In genomic region chr12:98939926-98940325, GRCh38 we compare ENCODE assay signal across 19 cellular contexts.
DNase-seq lines count a peak whose midpoint lies in the region; ATAC-seq and TF ChIP-seq lines count a peak whose summit lies in the region.
"Had no signal": no experiment of that assay in that cellular context is flagged by ENCODE, and none has a peak within 500 bp of the region (broad histone marks: within the 10 kb centered on the region; RNA-seq: fewer than 3 reads in every experiment).

No MANE protein-coding gene starts in this region.

- H2BK15ac ChIP-seq in mesendoderm (replicated peaks; ENCODE audit: low read depth) = no peak overlapping the region

- TF ChIP-seq CTCF in VCaP (conservative IDR thresholded peaks at IDR 0.05) = no peak
- TF ChIP-seq CTCF in upper lobe of right lung (IDR thresholded peaks at IDR 0.05) = no peak

- peak; percentile 58 for DNase-seq in DMS53 (lab: John Stamatoyannopoulos, UW)
- no peak for DNase-seq in DMS53 treated with DMSO at 0.1 percent for 48 hours (lab: John Stamatoyannopoulos, UW; ENCODE audit: unreplicated experiment)
- no peak for DNase-seq in mesendoderm
- DNase-seq in upper lobe of right lung = no peak
- DNase-seq in amygdala (lab: John Stamatoyannopoulos, UW) = no peak
- DNase-seq in NCI-H1436 (lab: John Stamatoyannopoulos, UW) = no peak
- no peak for DNase-seq in activated effector memory CD4-positive, alpha-beta T cell treated with Interleukin-2 at 50 U/mL for 16 hours
- DNase-seq: AML-193; BE2C; CD4-positive, alpha-beta T cell; CD8-positive, alpha-beta memory T cell; DMS 273 treated with DMSO at 0.1 percent for 48 hours; DND-41; GOT3; HFFc6 had no signal

- H3K4me3 ChIP-seq in mesendoderm (ENCODE audit: low read length) (no peak overlapping the region), upper lobe of right lung (no peak overlapping the region)
- H3K4me3 ChIP-seq: BLaER1 treated with 17β-estradiol and CSF1 and Interleukin-3, amounts not matched to agents 10 nM and 100 nM; HAP-1 had no signal

- H3K4me1 ChIP-seq in mesendoderm (ENCODE audit: control insufficient read depth, low read depth, low read length) (peaks cover 2% of the 10 kb centered on the region), upper lobe of right lung (no peaks in the 10 kb centered on the region)
- H3K4me1 ChIP-seq: BE2C; BLaER1 treated with 17β-estradiol and CSF1 and Interleukin-3, amounts not matched to agents 10 nM and 100 nM; HAP-1 had no signal

- H3K79me2 ChIP-seq in mesendoderm (ENCODE audit: control insufficient read depth, insufficient read depth, low read length) = no peaks in the 10 kb centered on the region

- no peak overlapping the region for H3K23ac ChIP-seq in mesendoderm (ENCODE audit: low read length)

- no peak overlapping the region for H3K18ac ChIP-seq in mesendoderm (ENCODE audit: low read length)

- H3K79me1 ChIP-seq in mesendoderm (ENCODE audit: low read length) = no peaks in the 10 kb centered on the region

- H4K8ac ChIP-seq in mesendoderm (ENCODE audit: low read depth, low read length) = no peak overlapping the region

- H2BK5ac ChIP-seq in mesendoderm (ENCODE audit: low read length) = peak overlapping the region; percentile 25

- H3K9me3 ChIP-seq in upper lobe of right lung = no peaks in the 10 kb centered on the region
- H3K9me3 ChIP-seq: BE2C, HAP-1 had no signal

- intact Hi-C loops in upper lobe of right lung (cut with DNase I) = no loop called here

- peak overlapping the region; percentile 58 for H3K56ac ChIP-seq in mesendoderm (ENCODE audit: low read length)

- H2BK120ac ChIP-seq in mesendoderm (ENCODE audit: low read depth, low read length) = no peak overlapping the region

- no CpG with 5 or more reads among the region's 3 CpGs for WGBS in mesendoderm (ENCODE audit: extremely low coverage, insufficient coverage, low lambda C conversion rate)

- H3K36me3 ChIP-seq in mesendoderm (ENCODE audit: control insufficient read depth, insufficient read depth, low read length) (no peaks in the 10 kb centered on the region), upper lobe of right lung (no peaks in the 10 kb centered on the region)
- H3K36me3 ChIP-seq: BE2C, HAP-1 had no signal

- no peak overlapping the region for H4K5ac ChIP-seq in mesendoderm (ENCODE audit: low read length)

- no peak overlapping the region for H3K4me2 ChIP-seq in mesendoderm (ENCODE audit: low read length)
- H3K4me2 ChIP-seq: BLaER1 treated with 17β-estradiol and CSF1 and Interleukin-3, amounts not matched to agents 10 nM and 100 nM had no signal

- H3K9ac ChIP-seq in mesendoderm (ENCODE audit: low read length) = no peak overlapping the region
- H3K9ac ChIP-seq: BLaER1 treated with 17β-estradiol and CSF1 and Interleukin-3, amounts not matched to agents 10 nM and 100 nM had no signal

- no peak overlapping the region for H2AK5ac ChIP-seq in mesendoderm (ENCODE audit: low read length)

- H3K4ac ChIP-seq in mesendoderm (ENCODE audit: low read depth, low read length) = no peak overlapping the region

- peak overlapping the region; percentile 18; the same call in 1 of the 2 replicates for H3K27ac ChIP-seq in VCaP
- H3K27ac ChIP-seq in mesendoderm (ENCODE audit: low read depth, low read length) = no peak overlapping the region
- H3K27ac ChIP-seq in upper lobe of right lung = no peak overlapping the region
- H3K27ac ChIP-seq: 22Rv1; BLaER1 treated with 17β-estradiol and CSF1 and Interleukin-3, amounts not matched to agents 10 nM and 100 nM had no signal

- peak; percentile 28 for ATAC-seq in upper lobe of right lung

- no peaks in the 10 kb centered on the region for H3K27me3 ChIP-seq in mesendoderm (ENCODE audit: insufficient read depth, low read length, poor library complexity)
- no peaks in the 10 kb centered on the region for H3K27me3 ChIP-seq in upper lobe of right lung
- H3K27me3 ChIP-seq: BE2C; BLaER1 treated with 17β-estradiol and CSF1 and Interleukin-3, amounts not matched to agents 10 nM and 100 nM had no signal
